ENCODE assay signal across 17 cellular contexts in genomic region chr7:149883049-149883439, GRCh38. TPM values are rescaled to one million over a fixed set of nuclear protein-coding genes. Genes with fewer than 3 reads are reported as not detected.
A peak's percentile ranks its signal among the peaks of the same experiment; 100 is the strongest.
DNase-seq lines count a peak whose midpoint lies in the region; ATAC-seq, FAIRE-seq and TF ChIP-seq lines count a peak whose summit lies in the region.
"Had no signal": no experiment of that assay in that cellular context is flagged by ENCODE, and none has a peak within 500 bp of the region (broad histone marks: within the 10 kb centered on the region; RNA-seq: fewer than 3 reads in every experiment).

No MANE protein-coding gene starts in this region.

- WGBS in right cardiac atrium: 53% methylated on average over 8 of the region's 8 CpGs
- WGBS in small intestine, 3 donors: 56 to 63% (median 57%) methylated on average over 8 of the region's 8 CpGs

- H3K36me3 ChIP-seq in left ventricle myocardium inferior: peaks cover 2% of the 10 kb centered on the region
- no peaks in the 10 kb centered on the region for H3K36me3 ChIP-seq in small intestine (ENCODE audit: control insufficient read depth in 2 of 2, insufficient read depth in 2 of 2, low read length in 2 of 2)
- H3K36me3 ChIP-seq: esophagus squamous epithelium, vagina had no signal

- no peak for FAIRE-seq in small intestine (lab: Jason Lieb, UNC)

- TF ChIP-seq CTCF in left ventricle myocardium inferior (IDR thresholded peaks at IDR 0.05; ENCODE audit: borderline replicate concordance): no peak
- TF ChIP-seq CTCF in type B pancreatic cell (conservative IDR thresholded peaks at IDR 0.05): no peak

- no peak for ATAC-seq in right cardiac atrium
- ATAC-seq in naive thymus-derived CD8-positive, alpha-beta T cell: no peak
- ATAC-seq in HG03520 (IDR thresholded peaks at IDR 0.05; ENCODE audit: unreplicated experiment): no peak

- no peaks in the 10 kb centered on the region for H3K9me3 ChIP-seq in left ventricle myocardium inferior (replicated peaks)
- no peaks in the 10 kb centered on the region for H3K9me3 ChIP-seq in right cardiac atrium (ENCODE audit: control insufficient read depth, low read length)
- H3K9me3 ChIP-seq in small intestine (ENCODE audit: control insufficient read depth, low read depth): no peaks in the 10 kb centered on the region
- H3K9me3 ChIP-seq: esophagus squamous epithelium, vagina had no signal

- intact Hi-C loops in left ventricle myocardium inferior (cut with micrococcal nuclease): no loop called here
- intact Hi-C loops in right cardiac atrium (cut with DNase I): loop anchor here in 3 of 4 donors (10.0 kb wide), 2 partner anchors 152 to 162 kb away; no protein-coding TSS in a partner anchor

- peak overlapping the region in 9 of 10 donors; percentile 45 to 84 (median 73) for H3K27ac Mint-ChIP-seq in naive thymus-derived CD8-positive, alpha-beta T cell
- peak overlapping the region; percentile 21 for H3K27ac Mint-ChIP-seq in type B pancreatic cell
- H3K27ac Mint-ChIP-seq: activated B cell treated with CpG ODN at 0.5 μM for 24 hours; CD4-positive, alpha-beta T cell; mesothelial cell of epicardium had no signal

- peak overlapping the region in 1 of 10 donors; percentile 26 for H3K4me3 Mint-ChIP-seq in naive thymus-derived CD8-positive, alpha-beta T cell
- no peak overlapping the region for H3K4me3 Mint-ChIP-seq in type B pancreatic cell
- H3K4me3 Mint-ChIP-seq: activated B cell treated with CpG ODN at 0.5 μM for 24 hours; CD4-positive, alpha-beta T cell; effector memory CD8-positive, alpha-beta T cell; mesothelial cell of epicardium had no signal

- H3K27ac ChIP-seq in left ventricle myocardium inferior (replicated peaks) (peak overlapping the region; percentile 77), right cardiac atrium (ENCODE audit: low read length) (no peak overlapping the region), angular gyrus (ENCODE audit: low read depth, low read length) (peak overlapping the region; percentile 71), small intestine (ENCODE audit: low read depth in 1 of 2, low read length in 1 of 2) (peak overlapping the region in 1 of 2 donors; percentile 35)
- H3K27ac ChIP-seq: PC-9, vagina had no signal

- H3K9me3 Mint-ChIP-seq in naive thymus-derived CD8-positive, alpha-beta T cell: no peaks in the 10 kb centered on the region
- H3K9me3 Mint-ChIP-seq in type B pancreatic cell: no peaks in the 10 kb centered on the region
- H3K9me3 Mint-ChIP-seq: activated B cell treated with CpG ODN at 0.5 μM for 24 hours; CD4-positive, alpha-beta T cell; effector memory CD8-positive, alpha-beta T cell; mesothelial cell of epicardium had no signal

- DNase-seq in left ventricle myocardium inferior (no peak), right cardiac atrium (no peak), type B pancreatic cell (ENCODE audit: extremely low spot score, unreplicated experiment) (no peak), small intestine (no peak), germinal center (ENCODE audit: low spot score) (no peak)
- DNase-seq in naive thymus-derived CD8-positive, alpha-beta T cell: no peak
- DNase-seq: activated B cell treated with CpG ODN at 0.5 μM for 24 hours; activated CD8-positive, alpha-beta memory T cell treated with anti-CD3 and anti-CD28 coated beads for 24 hours; esophagus squamous epithelium; NCI-H187 had no signal

- no peaks in the 10 kb centered on the region for H3K27me3 Mint-ChIP-seq in naive thymus-derived CD8-positive, alpha-beta T cell
- H3K27me3 Mint-ChIP-seq in type B pancreatic cell: no peaks in the 10 kb centered on the region
- H3K27me3 Mint-ChIP-seq: activated B cell treated with CpG ODN at 0.5 μM for 24 hours; CD4-positive, alpha-beta T cell; effector memory CD8-positive, alpha-beta T cell had no signal

- POLR2A ChIA-PET in naive thymus-derived CD8-positive, alpha-beta T cell (lab: Charles Lee): interaction anchor here (0.7 to 3.2 kb wide), 5 partner anchors 8 to 33 kb away, joined by 3 to 24 read pairs (median 4); no protein-coding TSS in a partner anchor

- H3K4me1 Mint-ChIP-seq in naive thymus-derived CD8-positive, alpha-beta T cell: peaks cover 17 to 39% (median 27%) of the 10 kb centered on the region in 4 donors
- peaks cover 27% of the 10 kb centered on the region for H3K4me1 Mint-ChIP-seq in type B pancreatic cell (ENCODE audit: unreplicated experiment)

- H3K36me3 Mint-ChIP-seq in naive thymus-derived CD8-positive, alpha-beta T cell: peaks cover 0 to 46% (median 11%) of the 10 kb centered on the region in 3 donors
- H3K36me3 Mint-ChIP-seq in type B pancreatic cell: no peaks in the 10 kb centered on the region

- peaks cover 67% of the 10 kb centered on the region for H3K4me1 ChIP-seq in left ventricle myocardium inferior
- peaks cover 3% of the 10 kb centered on the region for H3K4me1 ChIP-seq in right cardiac atrium (ENCODE audit: control insufficient read depth, insufficient read depth, low read length)
- H3K4me1 ChIP-seq in small intestine (ENCODE audit: control insufficient read depth in 2 of 2, insufficient read depth in 1 of 2, low read depth in 1 of 2, low read length in 1 of 2): no peaks in the 10 kb centered on the region
- H3K4me1 ChIP-seq: vagina had no signal

- H3K27me3 ChIP-seq in left ventricle myocardium inferior (ENCODE audit: low read depth) (no peaks in the 10 kb centered on the region), right cardiac atrium (ENCODE audit: control insufficient read depth, insufficient read depth) (no peaks in the 10 kb centered on the region), small intestine (ENCODE audit: control insufficient read depth in 2 of 2, insufficient read depth in 2 of 2, low read length in 2 of 2) (no peaks in the 10 kb centered on the region)
- H3K27me3 ChIP-seq: esophagus squamous epithelium, vagina had no signal

- H3K4me3 ChIP-seq in left ventricle myocardium inferior: no peak overlapping the region
- H3K4me3 ChIP-seq in right cardiac atrium (ENCODE audit: low read length): no peak overlapping the region
- H3K4me3 ChIP-seq in small intestine (ENCODE audit: low read depth in 1 of 2, low read length in 2 of 2): no peak overlapping the region
- H3K4me3 ChIP-seq: esophagus squamous epithelium, PC-9, vagina had no signal

RNA-seq across cellular contexts. Expression of gene ATP6V0E2, which starts 9.3 kb away (rescaled TPM):
- 120 TPM for total RNA-seq in left ventricle myocardium inferior
- 100 to 1,000 TPM in 1 of 4 donors, 10 to 100 TPM in 3; 53.0 to 113 (median 79.0) TPM for total RNA-seq in right cardiac atrium
- 66.5 TPM for polyA plus RNA-seq in right cardiac atrium
- total RNA-seq in naive thymus-derived CD8-positive, alpha-beta T cell: 10 to 100 TPM; 81.7 to 90.5 TPM
- polyA plus RNA-seq in naive thymus-derived CD8-positive, alpha-beta T cell: 100 to 1,000 TPM; 209 to 253 (median 246) TPM
- 36.8 and 53.6 TPM in 2 replicates for total RNA-seq in type B pancreatic cell (ENCODE audit: low replicate concordance)
- 10 to 100 TPM in 1 of 3 donors, 1 to 10 TPM in 2; 4.9 to 33.8 (median 5.4) TPM for polyA plus RNA-seq in small intestine

RNA-seq across cellular contexts. Expression of gene ZNF862, which starts 44.9 kb away (rescaled TPM):
- total RNA-seq in left ventricle myocardium inferior: 10.4 TPM
- total RNA-seq in right cardiac atrium: 10 to 100 TPM in 3 of 4 donors, 1 to 10 TPM in 1; 9.0 to 15.9 (median 14.2) TPM
- 7.8 TPM for polyA plus RNA-seq in right cardiac atrium
- total RNA-seq in naive thymus-derived CD8-positive, alpha-beta T cell: 10 to 100 TPM; 82.9 to 88.4 TPM
- 10 to 100 TPM in 1 of 3 donors, 1 to 10 TPM in 2; 6.1 to 10.6 (median 9.6) TPM for polyA plus RNA-seq in naive thymus-derived CD8-positive, alpha-beta T cell
- total RNA-seq in type B pancreatic cell (ENCODE audit: low replicate concordance): 21.2 and 23.9 TPM in 2 replicates
- 1 to 10 TPM; 3.2 to 8.1 (median 5.2) TPM for polyA plus RNA-seq in small intestine
